15 cellular contexts compared by ENCODE assay signal in the genomic region with DNA sequence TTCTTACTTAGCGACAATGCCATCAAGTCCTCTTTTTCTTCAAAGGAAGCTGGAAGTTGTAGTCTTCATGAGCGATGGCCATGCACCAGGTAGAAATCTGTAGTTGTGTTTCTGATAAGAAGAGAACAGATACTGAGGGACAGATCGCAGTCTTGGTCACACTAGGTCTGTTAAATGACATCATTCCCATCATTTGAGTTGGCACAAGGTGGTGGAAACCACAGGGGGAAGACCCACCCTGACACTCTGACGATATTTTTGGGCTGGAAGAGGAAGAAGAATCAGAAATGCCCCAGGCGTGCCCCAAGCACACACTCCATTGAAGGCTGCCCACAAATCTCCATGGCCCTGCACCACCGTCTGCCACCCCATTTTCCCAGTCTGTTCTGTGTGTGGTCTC.
DNase-seq lines count a peak whose midpoint lies in the region; ATAC-seq and TF ChIP-seq lines count a peak whose summit lies in the region.
"Had no signal": no experiment of that assay in that cellular context is flagged by ENCODE, and none has a peak within 500 bp of the region (broad histone marks: within the 10 kb centered on the region; RNA-seq: fewer than 3 reads in every experiment).

No MANE protein-coding gene starts in this region.

- H3K4me3 Mint-ChIP-seq in HFFc6: no peak overlapping the region
- H3K4me3 Mint-ChIP-seq: CD8-positive, alpha-beta T cell had no signal

- DNase-seq in KG1 (lab: John Stamatoyannopoulos, UW) (no peak), NCI-H187 (lab: John Stamatoyannopoulos, UW) (no peak), HFFc6 (no peak), OCI-M1 (lab: John Stamatoyannopoulos, UW) (no peak)
- DNase-seq: activated CD8-positive, alpha-beta memory T cell treated with anti-CD3 and anti-CD28 coated beads for 24 hours; CD8-positive, alpha-beta T cell; mesenchymal stem cell; ovary; PC-3; spleen; upper lobe of left lung had no signal

- no peaks in the 10 kb centered on the region for H3K9me3 Mint-ChIP-seq in HFFc6
- H3K9me3 Mint-ChIP-seq: CD8-positive, alpha-beta T cell had no signal

- no peak overlapping the region for H3K27ac Mint-ChIP-seq in HFFc6
- H3K27ac Mint-ChIP-seq: CD8-positive, alpha-beta T cell had no signal

- H3K27me3 Mint-ChIP-seq in HFFc6 (ENCODE audit: insufficient read depth): peaks cover 17% of the 10 kb centered on the region

- peaks cover 12% of the 10 kb centered on the region for H3K4me1 Mint-ChIP-seq in HFFc6 (ENCODE audit: low read depth)

- TF ChIP-seq CTCF in HFFc6 (IDR thresholded peaks at IDR 0.05): no peak

- peak; percentile 83 for ATAC-seq in GM18508 (IDR thresholded peaks at IDR 0.05; ENCODE audit: insufficient read depth, unreplicated experiment)
- ATAC-seq in GM19025 (IDR thresholded peaks at IDR 0.05; ENCODE audit: low read depth, unreplicated experiment): peak; percentile 87
- peak; percentile 73 for ATAC-seq in HG02798 (IDR thresholded peaks at IDR 0.05; ENCODE audit: poor library complexity, unreplicated experiment)
- peak; percentile 76 for ATAC-seq in HG03575 (IDR thresholded peaks at IDR 0.05; ENCODE audit: extremely low read depth, insufficient number of reproducible peaks, low FRiP score, unreplicated experiment)
- ATAC-seq: CD8-positive, alpha-beta T cell; PC-3 had no signal

- H3K36me3 Mint-ChIP-seq in HFFc6 (ENCODE audit: low read depth): no peaks in the 10 kb centered on the region
- H3K36me3 Mint-ChIP-seq: CD8-positive, alpha-beta T cell had no signal
